7 cellular contexts compared by ENCODE assay signal in the genomic region with DNA sequence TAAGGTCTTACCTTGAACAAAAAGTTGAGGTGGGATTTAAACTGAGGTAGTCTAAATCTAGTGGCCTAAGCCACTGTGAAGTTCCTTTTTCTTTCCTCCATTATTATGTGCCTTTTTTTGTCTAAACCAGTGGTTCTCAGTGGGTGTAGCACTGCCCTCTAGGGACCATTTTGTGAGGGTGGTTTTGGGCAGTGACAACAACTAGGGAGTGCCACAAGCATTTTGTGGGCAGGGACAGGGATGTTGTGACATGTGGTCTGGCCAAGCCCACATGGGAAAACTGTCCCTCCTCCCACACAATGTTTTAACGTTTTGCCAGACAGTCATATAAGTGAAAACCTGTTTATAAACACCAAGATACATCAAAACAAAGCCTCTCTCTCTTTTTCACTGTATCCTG.
DNase-seq lines count a peak whose midpoint lies in the region; ATAC-seq, FAIRE-seq and TF ChIP-seq lines count a peak whose summit lies in the region.

No MANE protein-coding gene starts in this region.

- BruUV-seq in HepG2 (replicated peaks; lab: Mats Ljungman, UMichigan), result no TSS peak

- POLR2A ChIA-PET in HepG2 (lab: Yijun Ruan, JAX), result no interaction called here

- 0% methylated on average over 1 of the region's 1 CpG for WGBS in HepG2 (ENCODE audit: low lambda C conversion rate)

- ATAC-seq in GM21447 (IDR thresholded peaks at IDR 0.05; ENCODE audit: unreplicated experiment) (peak; percentile 78), HepG2 (peak; percentile 99)

- FAIRE-seq in HepG2 (lab: Jason Lieb, UNC), result no peak

- H3K4me1 ChIP-seq in KMS-11 (ENCODE audit: low read depth, poor library complexity, severe bottlenecking) (no peaks in the 10 kb centered on the region), HepG2 (ENCODE audit: insufficient read depth, low read length) (no peaks in the 10 kb centered on the region)

- CTCF ChIA-PET in HepG2 (lab: Yijun Ruan, JAX; ENCODE audit: low intra/inter-chr PET ratio, low total read pairs), result interaction anchor here (1.3 kb wide), 1 partner anchor 899 kb away, joined by 6 read pairs; a partner anchor contains a TSS

- peak; percentile 75 for TF ChIP-seq RAD21 in HepG2 (CRISPR knock-in tag; IDR thresholded peaks at IDR 0.05)

- H3K36me3 ChIP-seq in KMS-11 (ENCODE audit: insufficient read depth) (no peaks in the 10 kb centered on the region), HepG2 (replicated peaks in 1 of 2; ENCODE audit: control insufficient read depth in 1 of 2, insufficient read depth in 2 of 2, low read length in 2 of 2) (no peaks in the 10 kb centered on the region)

- H4K20me1 ChIP-seq in KMS-11 (ENCODE audit: insufficient read depth), result no peaks in the 10 kb centered on the region
- H4K20me1 ChIP-seq in HepG2 (ENCODE audit: insufficient read depth, low read length), result no peaks in the 10 kb centered on the region

- no peaks in the 10 kb centered on the region for H3K79me2 ChIP-seq in KMS-11 (ENCODE audit: insufficient read depth, low read depth)
- no peaks in the 10 kb centered on the region for H3K79me2 ChIP-seq in HepG2 (ENCODE audit: insufficient read depth, low read length)

- H2AFZ ChIP-seq in KMS-11 (ENCODE audit: low read depth) (no peak overlapping the region), HepG2 (ENCODE audit: low read length) (no peak overlapping the region)

- H3K27me3 ChIP-seq in KMS-11 (ENCODE audit: insufficient read depth, low read depth) (no peaks in the 10 kb centered on the region), HepG2 (ENCODE audit: control insufficient read depth in 1 of 2, insufficient read depth in 2 of 2, low read length in 2 of 2) (no peaks in the 10 kb centered on the region)

- H3K9ac ChIP-seq in KMS-11 (no peak overlapping the region), HepG2 (ENCODE audit: insufficient read depth, low read depth, low read length) (no peak overlapping the region)

- intact Hi-C loops in HepG2 (cut with micrococcal nuclease; ENCODE audit: unreplicated experiment), result loop anchor here (1.0 to 5.0 kb wide), 3 partner anchors 400 to 900 kb away; a partner anchor contains a TSS

- no peaks in the 10 kb centered on the region for H3K9me3 ChIP-seq in HepG2 (ENCODE audit: low read length)

- no peak for TF ChIP-seq POLR2A in HepG2 (IDR thresholded peaks at IDR 0.05; ENCODE audit: insufficient read depth in 1 of 2, low read depth in 2 of 2, low read length in 2 of 2)

- in situ Hi-C loops in HepG2 (cut with HindIII; ENCODE audit: extremely low pct_ligation_motif_present, low pct_unique_long_range_greater_than_20kb), result no loop called here

- H3K4me3 ChIP-seq in KMS-11 (IDR thresholded peaks at IDR 0.05; ENCODE audit: insufficient read depth, low read depth, low read length) (no peak overlapping the region), HepG2 (replicated peaks in 1 of 3; ENCODE audit: insufficient read depth in 1 of 3, low read depth in 2 of 3, low read length in 3 of 3) (no peak overlapping the region)

- TF ChIP-seq CTCF in KMS-11 (conservative IDR thresholded peaks at IDR 0.05; ENCODE audit: low read depth, low read length), result peak; percentile 46
- peak; percentile 80 for TF ChIP-seq CTCF in VCaP (conservative IDR thresholded peaks at IDR 0.05)
- TF ChIP-seq CTCF in HepG2 (CRISPR knock-in tag; IDR thresholded peaks at IDR 0.05), result peak; percentile 89

- TF ChIP-seq EP300 in HepG2 (IDR thresholded peaks at IDR 0.05; ENCODE audit: low read depth in 2 of 2, low read length in 2 of 2) (no peak), HepG2 (CRISPR knock-in tag; IDR thresholded peaks at IDR 0.05; ENCODE audit: borderline replicate concordance) (no peak)

- H3K4me2 ChIP-seq in KMS-11, result no peak overlapping the region
- H3K4me2 ChIP-seq in HepG2 (ENCODE audit: low read depth, low read length), result no peak overlapping the region

- peak; percentile 22 for DNase-seq in GM04504 (ENCODE audit: low read depth)
- DNase-seq in HepG2 (ENCODE audit: low spot score), result peak; percentile 58
- DNase-seq in stimulated activated CD4-positive, alpha-beta T cell treated with anti-CD3 and anti-CD28 coated beads, Interleukin-15, amount 100 ng/mL, for 24 hours, result no peak
- DNase-seq in NCI-H510A treated with DMSO at 0.1 percent for 48 hours (lab: John Stamatoyannopoulos, UW), result no peak

- H3K27ac ChIP-seq in KMS-11 (no peak overlapping the region), VCaP (no peak overlapping the region), HepG2 (ENCODE audit: extremely low read length, insufficient read depth, low read length) (no peak overlapping the region)

TF ChIP-seq in HepG2, 621 proteins besides CTCF, POLR2A, EP300 and RAD21 (continues in another document):
- no peak for TF ChIP-seq LCORL (IDR thresholded peaks at IDR 0.05)
- 0 out of 2 replicates have a peak, but pooled peaks have one; percentile 62 for TF ChIP-seq LCORL (CRISPR knock-in tag; IDR thresholded peaks at IDR 0.05)
- 0 out of 3 replicates have a peak, but pooled peaks have one; percentile 21 for TF ChIP-seq MXI1 (IDR thresholded peaks at IDR 0.05; ENCODE audit: borderline replicate concordance, low read depth, low read length)
- TF ChIP-seq, protein P1, sequence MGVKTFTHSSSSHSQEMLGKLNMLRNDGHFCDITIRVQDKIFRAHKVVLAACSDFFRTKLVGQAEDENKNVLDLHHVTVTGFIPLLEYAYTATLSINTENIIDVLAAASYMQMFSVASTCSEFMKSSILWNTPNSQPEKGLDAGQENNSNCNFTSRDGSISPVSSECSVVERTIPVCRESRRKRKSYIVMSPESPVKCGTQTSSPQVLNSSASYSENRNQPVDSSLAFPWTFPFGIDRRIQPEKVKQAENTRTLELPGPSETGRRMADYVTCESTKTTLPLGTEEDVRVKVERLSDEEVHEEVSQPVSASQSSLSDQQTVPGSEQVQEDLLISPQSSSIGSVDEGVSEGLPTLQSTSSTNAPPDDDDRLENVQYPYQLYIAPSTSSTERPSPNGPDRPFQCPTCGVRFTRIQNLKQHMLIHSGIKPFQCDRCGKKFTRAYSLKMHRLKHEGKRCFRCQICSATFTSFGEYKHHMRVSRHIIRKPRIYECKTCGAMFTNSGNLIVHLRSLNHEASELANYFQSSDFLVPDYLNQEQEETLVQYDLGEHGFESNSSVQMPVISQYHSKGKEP (CRISPR knock-in tag; IDR thresholded peaks at IDR 0.05), result no peak
- no peak for TF ChIP-seq CHD2 (IDR thresholded peaks at IDR 0.05; ENCODE audit: low read depth, low read length)
- no peak for TF ChIP-seq RBFOX2 (IDR thresholded peaks at IDR 0.05; ENCODE audit: low read depth, low read length)
- 0 out of 2 replicates have a peak, but pooled peaks have one; percentile 55 for TF ChIP-seq ZSCAN9 (CRISPR knock-in tag; IDR thresholded peaks at IDR 0.05; ENCODE audit: borderline replicate concordance)
- TF ChIP-seq SOX6 (IDR thresholded peaks at IDR 0.05), result no peak
- TF ChIP-seq SOX6 (CRISPR knock-in tag; IDR thresholded peaks at IDR 0.05), result 0 out of 2 replicates have a peak, but pooled peaks have one; percentile 13
- 0 out of 2 replicates have a peak, but pooled peaks have one; percentile 47 for TF ChIP-seq ZSCAN29 (CRISPR knock-in tag; conservative IDR thresholded peaks at IDR 0.05)
- TF ChIP-seq, protein P2, sequence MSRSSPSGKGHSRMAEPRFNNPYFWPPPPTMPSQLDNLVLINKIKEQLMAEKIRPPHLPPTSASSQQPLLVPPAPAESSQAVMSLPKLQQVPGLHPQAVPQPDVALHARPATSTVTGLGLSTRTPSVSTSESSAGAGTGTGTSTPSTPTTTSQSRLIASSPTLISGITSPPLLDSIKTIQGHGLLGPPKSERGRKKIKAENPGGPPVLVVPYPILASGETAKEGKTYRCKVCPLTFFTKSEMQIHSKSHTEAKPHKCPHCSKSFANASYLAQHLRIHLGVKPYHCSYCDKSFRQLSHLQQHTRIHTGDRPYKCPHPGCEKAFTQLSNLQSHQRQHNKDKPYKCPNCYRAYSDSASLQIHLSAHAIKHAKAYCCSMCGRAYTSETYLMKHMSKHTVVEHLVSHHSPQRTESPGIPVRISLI (CRISPR knock-in tag; IDR thresholded peaks at IDR 0.05; ENCODE audit: borderline replicate concordance), result peak; percentile 71
- peak; percentile 93 for TF ChIP-seq STAG1 (CRISPR knock-in tag; IDR thresholded peaks at IDR 0.05)
- no peak for TF ChIP-seq PCBP1 (IDR thresholded peaks at IDR 0.05; ENCODE audit: borderline replicate concordance, low read depth, low read length)
- TF ChIP-seq ZMYM4 (CRISPR knock-in tag; IDR thresholded peaks at IDR 0.05), result peak; percentile 75
- no peak for TF ChIP-seq TCF7 (IDR thresholded peaks at IDR 0.05; ENCODE audit: low read depth)
- TF ChIP-seq YEATS4 (CRISPR knock-in tag; IDR thresholded peaks at IDR 0.05; ENCODE audit: borderline replicate concordance), result no peak
- peak; percentile 86 for TF ChIP-seq ZNF644 (CRISPR knock-in tag; IDR thresholded peaks at IDR 0.05; ENCODE audit: low read depth)
- peak; percentile 44; the same call in 1 of the 2 replicates for TF ChIP-seq RXRB (CRISPR knock-in tag; IDR thresholded peaks at IDR 0.05; ENCODE audit: borderline replicate concordance)
- no peak for TF ChIP-seq GFI1 (CRISPR knock-in tag; IDR thresholded peaks at IDR 0.05; ENCODE audit: borderline replicate concordance)
- TF ChIP-seq, protein P3, sequence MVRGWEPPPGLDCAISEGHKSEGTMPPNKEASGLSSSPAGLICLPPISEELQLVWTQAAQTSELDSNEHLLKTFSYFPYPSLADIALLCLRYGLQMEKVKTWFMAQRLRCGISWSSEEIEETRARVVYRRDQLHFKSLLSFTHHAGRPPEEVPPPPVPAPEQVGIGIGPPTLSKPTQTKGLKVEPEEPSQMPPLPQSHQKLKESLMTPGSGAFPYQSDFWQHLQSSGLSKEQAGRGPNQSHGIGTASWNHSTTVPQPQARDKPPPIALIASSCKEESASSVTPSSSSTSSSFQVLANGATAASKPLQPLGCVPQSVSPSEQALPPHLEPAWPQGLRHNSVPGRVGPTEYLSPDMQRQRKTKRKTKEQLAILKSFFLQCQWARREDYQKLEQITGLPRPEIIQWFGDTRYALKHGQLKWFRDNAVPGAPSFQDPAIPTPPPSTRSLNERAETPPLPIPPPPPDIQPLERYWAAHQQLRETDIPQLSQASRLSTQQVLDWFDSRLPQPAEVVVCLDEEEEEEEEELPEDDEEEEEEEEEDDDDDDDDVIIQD (CRISPR knock-in tag; IDR thresholded peaks at IDR 0.05; ENCODE audit: low read depth), result peak; percentile 40; the same call in 1 of the 2 replicates
- TF ChIP-seq KDM1A (CRISPR knock-in tag; IDR thresholded peaks at IDR 0.05), result 0 out of 2 replicates have a peak, but pooled peaks have one; percentile 2
- no peak for TF ChIP-seq HNRNPLL (IDR thresholded peaks at IDR 0.05; ENCODE audit: low read depth, low read length, poor library complexity, severe bottlenecking)
- TF ChIP-seq MEF2D (CRISPR knock-in tag; IDR thresholded peaks at IDR 0.05), result no peak
- 0 out of 2 replicates have a peak, but pooled peaks have one; percentile 45 for TF ChIP-seq ZKSCAN8 (CRISPR knock-in tag; IDR thresholded peaks at IDR 0.05; ENCODE audit: borderline replicate concordance)
- no peak for TF ChIP-seq PITX1 (CRISPR knock-in tag; IDR thresholded peaks at IDR 0.05)

Comparison
In these comparisons a context has a peak if more than half of its experiments do, and no peak if none do; other contexts are left out.
1. DNase-seq: peak in GM04504 (single experiment) and HepG2 (single experiment); none in stimulated activated CD4-positive, alpha-beta T cell treated with anti-CD3 and anti-CD28 coated beads, Interleukin-15, amount 100 ng/mL, for 24 hours (single experiment) and NCI-H510A treated with DMSO at 0.1 percent for 48 hours (single experiment).
2. Peak in every context shown above with its lines, with median percentiles within 50 percentile points of each other: CTCF ChIP-seq.